In the genomic region with DNA sequence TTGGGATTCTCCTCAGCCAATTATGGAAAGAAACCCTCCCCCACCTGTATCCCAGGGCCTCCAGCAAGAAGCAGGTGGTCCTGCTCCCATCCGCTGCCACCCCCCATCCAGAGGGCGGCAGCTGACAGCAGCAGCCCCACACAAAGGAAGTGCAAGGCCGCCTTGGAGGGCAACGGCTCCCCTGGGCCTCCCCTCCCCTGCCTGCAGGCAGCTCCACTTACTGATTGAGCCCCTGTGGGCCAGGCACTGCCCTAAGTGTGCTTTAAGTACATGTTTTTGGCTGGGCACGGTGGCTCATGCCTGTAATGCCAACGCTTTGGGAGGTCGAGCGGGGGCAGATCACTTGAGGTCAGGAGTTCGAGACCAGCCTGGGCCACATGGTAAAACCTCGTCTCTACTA, we compare ENCODE assay signal across 14 cellular contexts.
"Had no signal": no experiment of that assay in that cellular context is flagged by ENCODE, and none has a peak within 500 bp of the region (broad histone marks: within the 10 kb centered on the region; RNA-seq: fewer than 3 reads in every experiment).

No MANE protein-coding gene starts in this region.

- H3K27ac ChIP-seq: epithelial cell of prostate, gastrocnemius medialis, tibial nerve had no signal

- H3K4me3 ChIP-seq: gastrocnemius medialis, lung, tibial nerve had no signal

- H3K27ac Mint-ChIP-seq: activated naive CD4-positive, alpha-beta T cell treated with anti-CD3 and anti-CD28 coated beads, Interleukin-2, amount 50 U/mL, for 72 hours; brain; naive B cell; stimulated activated memory B cell treated with anti-CD40 and anti-IgM and Interleukin-4, amounts not matched to agents 10 μg/mL and 1 μg/mL and 100 μg/mL, for 72 hours had no signal

- H3K4me3 Mint-ChIP-seq: brain; central memory CD8-positive, alpha-beta T cell; stimulated activated memory B cell treated with anti-CD40 and anti-IgM and Interleukin-4, amounts not matched to agents 10 μg/mL and 1 μg/mL and 100 μg/mL, for 72 hours had no signal

- H3K27me3 Mint-ChIP-seq: central memory CD8-positive, alpha-beta T cell; stimulated activated memory B cell treated with anti-CD40 and anti-IgM and Interleukin-4, amounts not matched to agents 10 μg/mL and 1 μg/mL and 100 μg/mL, for 72 hours had no signal

- ATAC-seq: activated naive CD4-positive, alpha-beta T cell treated with anti-CD3 and anti-CD28 coated beads, Interleukin-2, amount 50 U/mL, for 72 hours; gastrocnemius medialis; right cardiac atrium; stimulated activated memory B cell treated with anti-CD40 and anti-IgM and Interleukin-4, amounts not matched to agents 10 μg/mL and 1 μg/mL and 100 μg/mL, for 72 hours had no signal

- H3K9me3 ChIP-seq: gastrocnemius medialis, tibial nerve had no signal

- H3K4me1 Mint-ChIP-seq: central memory CD8-positive, alpha-beta T cell had no signal

- H3K36me3 Mint-ChIP-seq: activated naive CD4-positive, alpha-beta T cell treated with anti-CD3 and anti-CD28 coated beads, Interleukin-2, amount 50 U/mL, for 72 hours; brain; naive B cell; stimulated activated memory B cell treated with anti-CD40 and anti-IgM and Interleukin-4, amounts not matched to agents 10 μg/mL and 1 μg/mL and 100 μg/mL, for 72 hours had no signal

- DNase-seq: activated effector memory CD4-positive, alpha-beta T cell treated with Interleukin-2 at 50 U/mL for 16 hours; amygdala; cortex of kidney; effector memory CD4-positive, alpha-beta T cell; gastrocnemius medialis; naive B cell; right cardiac atrium had no signal

- H3K9me3 Mint-ChIP-seq: activated naive CD4-positive, alpha-beta T cell treated with anti-CD3 and anti-CD28 coated beads, Interleukin-2, amount 50 U/mL, for 72 hours; central memory CD8-positive, alpha-beta T cell; naive B cell; stimulated activated memory B cell treated with anti-CD40 and anti-IgM and Interleukin-4, amounts not matched to agents 10 μg/mL and 1 μg/mL and 100 μg/mL, for 72 hours had no signal
